8 cellular contexts compared by ENCODE assay signal in the genomic region with DNA sequence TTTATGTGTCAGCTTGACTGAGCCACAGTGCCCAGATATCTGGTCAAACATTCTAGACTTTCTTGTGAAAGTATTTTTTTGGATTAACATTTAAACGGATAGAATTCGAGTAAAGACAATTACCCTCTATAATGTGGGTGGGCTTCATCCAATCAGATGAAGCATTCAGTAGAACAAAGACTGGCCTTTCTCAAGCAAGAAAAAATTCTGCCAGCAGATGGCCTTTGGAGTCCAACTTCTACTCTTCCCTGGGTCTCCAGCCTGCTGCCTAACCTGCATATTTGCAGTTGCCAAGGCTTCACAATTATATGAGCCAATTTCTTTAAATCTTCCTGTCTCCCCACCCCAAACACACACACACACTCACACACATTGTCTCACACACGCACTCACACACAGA.
A peak's percentile ranks its signal among the peaks of the same experiment; 100 is the strongest.
DNase-seq lines count a peak whose midpoint lies in the region; ATAC-seq and TF ChIP-seq lines count a peak whose summit lies in the region.

No MANE protein-coding gene starts in this region.

- DNase-seq in CD4-positive, alpha-beta memory T cell, result peak in 3 of 5 donors; percentile 5 to 22 (median 14)
- DNase-seq in NCI-H69 (lab: John Stamatoyannopoulos, UW) (peak; percentile 75), epithelial cell of proximal tubule (ENCODE audit: low read depth) (no peak), omental fat pad (ENCODE audit: low spot score) (no peak), putamen (ENCODE audit: low spot score) (no peak), caudate nucleus (lab: John Stamatoyannopoulos, UW) (no peak)

- ATAC-seq in GM19463 (IDR thresholded peaks at IDR 0.05; ENCODE audit: unreplicated experiment), result peak; percentile 56
- no peak for ATAC-seq in GM18517 (IDR thresholded peaks at IDR 0.05; ENCODE audit: unreplicated experiment)
- ATAC-seq in omental fat pad (ENCODE audit: low FRiP score), result no peak

- CTCF ChIA-PET in CD4-positive, alpha-beta memory T cell (lab: Charles Lee; ENCODE audit: partially characterized antibody), result interaction anchor here (1.5 kb wide), 1 partner anchor 453 kb away, joined by 4 read pairs; no protein-coding TSS in a partner anchor

- no peak overlapping the region for H3K4me3 Mint-ChIP-seq in CD4-positive, alpha-beta memory T cell

- intact Hi-C loops in CD4-positive, alpha-beta memory T cell (cut with micrococcal nuclease), result loop anchor here (2.0 kb wide), 1 partner anchor 285 kb away; no protein-coding TSS in a partner anchor

- no peak overlapping the region for H3K4me3 ChIP-seq in CD4-positive, alpha-beta memory T cell (ENCODE audit: low read length in 2 of 2)
- H3K4me3 ChIP-seq in epithelial cell of proximal tubule (ENCODE audit: low read depth, low read length), result no peak overlapping the region

- no peaks in the 10 kb centered on the region for H3K36me3 ChIP-seq in CD4-positive, alpha-beta memory T cell (ENCODE audit: insufficient read depth, low read length)

- no peaks in the 10 kb centered on the region for H3K4me1 ChIP-seq in CD4-positive, alpha-beta memory T cell (ENCODE audit: insufficient read depth, low read length)

- no peaks in the 10 kb centered on the region for H3K9me3 ChIP-seq in CD4-positive, alpha-beta memory T cell (ENCODE audit: control insufficient read depth in 1 of 2, low read length in 2 of 2)

- peaks cover 0 to 7% (median 3%) of the 10 kb centered on the region in 8 donors for H3K9me3 Mint-ChIP-seq in CD4-positive, alpha-beta memory T cell

- H3K36me3 Mint-ChIP-seq in CD4-positive, alpha-beta memory T cell, result peaks cover 0 to 2% of the 10 kb centered on the region in 2 donors

- H3K27ac Mint-ChIP-seq in CD4-positive, alpha-beta memory T cell, result peak overlapping the region in 1 of 7 donors; percentile 19

- no peaks in the 10 kb centered on the region for H3K27me3 Mint-ChIP-seq in CD4-positive, alpha-beta memory T cell

- POLR2A ChIA-PET in CD4-positive, alpha-beta memory T cell (lab: Charles Lee; ENCODE audit: partially characterized antibody), result no interaction called here

- peak; percentile 38 for TF ChIP-seq CTCF in epithelial cell of proximal tubule (conservative IDR thresholded peaks at IDR 0.05; ENCODE audit: low read depth, low read length)
- no peak for TF ChIP-seq CTCF in omental fat pad (IDR thresholded peaks at IDR 0.05)

- no peak overlapping the region for H3K27ac ChIP-seq in CD4-positive, alpha-beta memory T cell (ENCODE audit: low read depth, low read length)
- no peak overlapping the region for H3K27ac ChIP-seq in caudate nucleus (ENCODE audit: low read depth, low read length)

- H3K4me1 Mint-ChIP-seq in CD4-positive, alpha-beta memory T cell, result peaks cover 0 to 1% (median 0%) of the 10 kb centered on the region in 4 donors

- no peaks in the 10 kb centered on the region for H3K27me3 ChIP-seq in CD4-positive, alpha-beta memory T cell (ENCODE audit: insufficient read depth, low read length)

Comparison
In these comparisons a context has a peak if more than half of its experiments do, and no peak if none do; other contexts are left out.
1. DNase-seq: peak in CD4-positive, alpha-beta memory T cell (3 of 5) and NCI-H69 (single experiment); none in epithelial cell of proximal tubule (single experiment), omental fat pad (single experiment), putamen (single experiment) and caudate nucleus (0 of 61).